In the genomic region with DNA sequence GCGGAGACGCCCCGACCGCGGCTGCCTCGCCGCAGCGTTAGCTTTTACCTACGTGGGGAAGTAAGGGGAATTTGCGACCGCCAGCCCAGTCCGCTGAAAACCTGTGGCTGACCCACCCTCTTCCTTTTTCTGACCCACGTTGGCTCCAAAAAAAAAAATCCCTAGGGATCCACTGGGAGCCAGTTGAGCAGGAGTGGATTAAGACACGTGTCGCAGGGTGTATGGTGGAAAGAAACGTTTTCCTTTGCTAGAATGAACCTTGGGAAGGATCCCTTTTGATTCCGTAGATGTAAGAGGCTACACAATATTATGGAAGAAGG, we compare ENCODE assay signal across 8 cellular contexts. TPM values are rescaled to one million over a fixed set of nuclear protein-coding genes. Genes with fewer than 3 reads are reported as not detected.
A peak's percentile ranks its signal among the peaks of the same experiment; 100 is the strongest.
DNase-seq lines count a peak whose midpoint lies in the region; ATAC-seq, FAIRE-seq and TF ChIP-seq lines count a peak whose summit lies in the region.

No MANE protein-coding gene starts in this region.

- no peaks in the 10 kb centered on the region for H3K27me3 Mint-ChIP-seq in activated naive CD8-positive, alpha-beta T cell treated with anti-CD3 and anti-CD28 coated beads, Interleukin-2, amount 50 U/mL, for 24 hours

- peak overlapping the region; percentile 97 for H3K27ac Mint-ChIP-seq in activated naive CD8-positive, alpha-beta T cell treated with anti-CD3 and anti-CD28 coated beads, Interleukin-2, amount 50 U/mL, for 24 hours

- H3K9me3 Mint-ChIP-seq in activated naive CD8-positive, alpha-beta T cell treated with anti-CD3 and anti-CD28 coated beads, Interleukin-2, amount 50 U/mL, for 24 hours, result no peaks in the 10 kb centered on the region

- H3K27me3 ChIP-seq in HUES64 (ENCODE audit: insufficient read depth, low read length), result no peaks in the 10 kb centered on the region
- H3K27me3 ChIP-seq in iPS-18a (ENCODE audit: control insufficient read depth, insufficient read depth, low read length), result no peaks in the 10 kb centered on the region
- H3K27me3 ChIP-seq in stomach, result no peaks in the 10 kb centered on the region

- DNase-seq in EH (ENCODE audit: low read depth) (peak; percentile 49), stomach (no peak), GM12892 (ENCODE audit: insufficient read length) (no peak)
- DNase-seq in activated naive CD8-positive, alpha-beta T cell treated with anti-CD3 and anti-CD28 coated beads, Interleukin-2, amount 50 U/mL, for 24 hours, result no peak
- no peak for DNase-seq in stimulated activated CD4-positive, alpha-beta T cell treated with anti-CD3 and anti-CD28 coated beads, Interleukin-2, amount 100 ng/mL, for 48 hours

- TF ChIP-seq POLR2A in stomach (IDR thresholded peaks at IDR 0.05), result no peak
- no peak for TF ChIP-seq POLR2A in GM12892 (IDR thresholded peaks at IDR 0.05; ENCODE audit: low read depth, low read length)

- TF ChIP-seq EP300 in stomach (IDR thresholded peaks at IDR 0.05), result no peak

- peak overlapping the region; percentile 80 for H3K4me3 ChIP-seq in HUES64 (ENCODE audit: low read length)
- H3K4me3 ChIP-seq in iPS-18a (ENCODE audit: low read length), result peak overlapping the region; percentile 92
- H3K4me3 ChIP-seq in stomach, result peak overlapping the region; percentile 79 to 88 (median 83)

- WGBS in HUES64, result under 1% methylated on average over 16 of the region's 17 CpGs
- WGBS in stomach, 5 donors, result 0 to 1% (median 1%) methylated on average over 8 to 17 of the region's 17 CpGs

- intact Hi-C loops in stomach (cut with DNase I; ENCODE audit: low total_unique reads), result no loop called here

- H3K36me3 Mint-ChIP-seq in activated naive CD8-positive, alpha-beta T cell treated with anti-CD3 and anti-CD28 coated beads, Interleukin-2, amount 50 U/mL, for 24 hours (ENCODE audit: low read depth), result peaks cover 3% of the 10 kb centered on the region

- peak overlapping the region; percentile 89 for H3K9ac ChIP-seq in HUES64 (ENCODE audit: low read depth, low read length)
- H3K9ac ChIP-seq in iPS-18a (ENCODE audit: low read length), result peak overlapping the region; percentile 93

- TF ChIP-seq CTCF in stomach (IDR thresholded peaks at IDR 0.05), result no peak

- no peak for ATAC-seq in activated naive CD8-positive, alpha-beta T cell treated with anti-CD3 and anti-CD28 coated beads, Interleukin-2, amount 50 U/mL, for 24 hours
- no peak for ATAC-seq in HG03460 (IDR thresholded peaks at IDR 0.05; ENCODE audit: unreplicated experiment)

- H3K4me1 ChIP-seq in HUES64 (ENCODE audit: insufficient read depth, low read length) (peaks cover 16% of the 10 kb centered on the region), iPS-18a (ENCODE audit: control insufficient read depth, low read depth, low read length) (peaks cover 7% of the 10 kb centered on the region), stomach (peaks cover 20 to 46% (median 38%) of the 10 kb centered on the region in 4 donors)

- no peak for FAIRE-seq in GM12892 (lab: Jason Lieb, UNC)

- H3K4me1 Mint-ChIP-seq in activated naive CD8-positive, alpha-beta T cell treated with anti-CD3 and anti-CD28 coated beads, Interleukin-2, amount 50 U/mL, for 24 hours, result peaks cover 44% of the 10 kb centered on the region

- peak overlapping the region; percentile 99 for H3K4me3 Mint-ChIP-seq in activated naive CD8-positive, alpha-beta T cell treated with anti-CD3 and anti-CD28 coated beads, Interleukin-2, amount 50 U/mL, for 24 hours

- H3K36me3 ChIP-seq in HUES64 (ENCODE audit: insufficient read depth, low read length) (no peaks in the 10 kb centered on the region), iPS-18a (ENCODE audit: control insufficient read depth, low read depth, low read length) (no peaks in the 10 kb centered on the region), stomach (no peaks in the 10 kb centered on the region)

- H3K9me3 ChIP-seq in HUES64 (ENCODE audit: insufficient read depth, low read depth, low read length) (no peaks in the 10 kb centered on the region), iPS-18a (ENCODE audit: control insufficient read depth, low read depth, low read length) (no peaks in the 10 kb centered on the region), stomach (no peaks in the 10 kb centered on the region)

- H3K27ac ChIP-seq in HUES64 (ENCODE audit: low read depth, low read length), result peak overlapping the region; percentile 92
- H3K27ac ChIP-seq in iPS-18a (ENCODE audit: low read length), result peak overlapping the region; percentile 82
- peak overlapping the region; percentile 91 to 96 (median 92) for H3K27ac ChIP-seq in stomach

RNA-seq across cellular contexts. Expression of a gene that starts 0.6 kb away (rescaled TPM):
- 23.4 TPM for polyA plus RNA-seq in HUES64 (2013, experiment 1 of 2)
- 21.7 TPM for polyA plus RNA-seq in HUES64 (2013, experiment 2 of 2)
- total RNA-seq in stomach, result 100 to 1,000 TPM in 1 of 5 donors, 10 to 100 TPM in 4; 25.2 to 127 (median 58.7) TPM
- 10 to 100 TPM; 11.8 to 24.7 (median 19.4) TPM for polyA plus RNA-seq in stomach
- polyA plus RNA-seq in GM12892 (2012; ENCODE audit: missing spikeins), result 27.0 TPM

RNA-seq across cellular contexts. Expression of a gene that starts 29.9 kb away (rescaled TPM):
- polyA plus RNA-seq in HUES64 (2013, experiment 1 of 2), result 24.5 TPM
- polyA plus RNA-seq in HUES64 (2013, experiment 2 of 2), result 30.3 TPM
- total RNA-seq in stomach, result 1 to 10 TPM in 1 of 5 donors, not detected in 4; 3.3 TPM
- 10 to 100 TPM in 2 of 3 donors, 1 to 10 TPM in 1; 9.5 to 23.0 (median 16.0) TPM for polyA plus RNA-seq in stomach
- polyA plus RNA-seq in GM12892 (2012; ENCODE audit: missing spikeins), result 25.6 TPM

RNA-seq across cellular contexts. Expression of a gene that starts 50.1 kb away (rescaled TPM):
- not detected for polyA plus RNA-seq in HUES64 (2013, experiment 1 of 2)
- not detected for polyA plus RNA-seq in HUES64 (2013, experiment 2 of 2)
- not detected for total RNA-seq in stomach
- under 1 TPM in 1 of 3 donors, not detected in 2; 0.55 TPM for polyA plus RNA-seq in stomach
- 1.2 TPM for polyA plus RNA-seq in GM12892 (2012; ENCODE audit: missing spikeins)
